16 cellular contexts compared by ENCODE assay signal in the genomic region with DNA sequence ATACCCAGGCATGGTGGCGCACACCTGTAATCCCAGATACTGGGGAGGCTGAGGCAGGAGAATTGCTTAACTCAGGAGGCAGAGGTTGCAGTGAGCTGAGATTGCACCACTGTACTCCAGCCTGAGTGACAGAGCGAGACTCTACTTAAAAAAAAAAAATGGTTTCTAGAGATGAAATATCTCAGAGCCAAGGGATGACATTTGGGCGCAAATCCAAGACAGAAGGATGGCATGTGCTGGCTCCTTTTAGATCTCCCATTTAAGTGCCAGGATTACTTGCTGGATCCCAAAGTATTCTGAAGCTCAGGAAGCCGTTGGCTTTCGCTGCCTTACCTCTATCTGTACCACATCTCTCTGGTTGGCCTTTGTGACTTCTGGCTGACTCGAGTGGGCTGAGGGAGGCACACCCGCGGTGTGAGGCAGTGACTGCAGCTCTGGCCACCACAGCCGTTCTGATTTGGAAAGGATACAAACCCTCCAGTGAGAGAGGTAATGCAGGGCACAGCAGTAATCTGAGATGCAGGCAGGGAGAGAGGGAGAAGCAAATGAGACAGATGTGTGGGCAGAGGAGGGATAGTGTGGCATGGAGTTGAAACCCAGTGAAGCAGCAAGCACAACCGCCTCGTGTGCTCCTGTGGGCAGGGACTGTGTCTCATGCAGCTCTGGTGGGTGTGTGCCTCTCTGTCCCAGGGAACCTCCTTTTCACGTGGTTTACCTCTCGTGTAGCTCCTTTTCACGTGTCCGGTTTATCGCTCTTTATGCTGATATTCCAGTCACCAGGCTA. TPM values are rescaled to one million over a fixed set of nuclear protein-coding genes. Genes with fewer than 3 reads are reported as not detected.
A peak's percentile ranks its signal among the peaks of the same experiment; 100 is the strongest.
DNase-seq lines count a peak whose midpoint lies in the region; ATAC-seq, FAIRE-seq and TF ChIP-seq lines count a peak whose summit lies in the region.
"Had no signal": no experiment of that assay in that cellular context is flagged by ENCODE, and none has a peak within 500 bp of the region (broad histone marks: within the 10 kb centered on the region; RNA-seq: fewer than 3 reads in every experiment).

No MANE protein-coding gene starts in this region.

- in situ Hi-C loops in HepG2 (cut with HindIII; ENCODE audit: extremely low pct_ligation_motif_present, low pct_unique_long_range_greater_than_20kb) = no loop called here

- no peaks in the 10 kb centered on the region for H3K9me3 ChIP-seq in HepG2 (ENCODE audit: low read length)
- H3K9me3 ChIP-seq in right lobe of liver = no peaks in the 10 kb centered on the region
- H3K9me3 ChIP-seq in lung (ENCODE audit: control insufficient read depth in 2 of 2, insufficient read depth in 1 of 2, low read length in 1 of 2) = no peaks in the 10 kb centered on the region
- no peaks in the 10 kb centered on the region for H3K9me3 ChIP-seq in Karpas-422 (ENCODE audit: low read length)
- H3K9me3 ChIP-seq: gastroesophageal sphincter, tibial nerve had no signal

- no peaks in the 10 kb centered on the region for H3K36me3 ChIP-seq in HepG2 (replicated peaks in 1 of 2; ENCODE audit: control insufficient read depth in 1 of 2, insufficient read depth in 2 of 2, low read length in 2 of 2)
- no peaks in the 10 kb centered on the region for H3K36me3 ChIP-seq in right lobe of liver
- H3K36me3 ChIP-seq in lung (ENCODE audit: control insufficient read depth in 2 of 2, insufficient read depth in 2 of 2, low read length in 2 of 2) = no peaks in the 10 kb centered on the region
- H3K36me3 ChIP-seq in Karpas-422 (ENCODE audit: insufficient read depth, low read length) = no peaks in the 10 kb centered on the region
- H3K36me3 ChIP-seq: gastroesophageal sphincter, neural progenitor cell, tibial nerve had no signal

- peaks cover 38% of the 10 kb centered on the region for H3K4me1 Mint-ChIP-seq in chondrocyte (ENCODE audit: low read depth)
- peaks cover 22% of the 10 kb centered on the region for H3K4me1 Mint-ChIP-seq in type B pancreatic cell (ENCODE audit: unreplicated experiment)

- H3K4me2 ChIP-seq in HepG2 (ENCODE audit: low read depth, low read length) (no peak overlapping the region), Karpas-422 (ENCODE audit: low read depth, low read length, poor library complexity, severe bottlenecking) (no peak overlapping the region)
- H3K4me2 ChIP-seq: neural progenitor cell had no signal

- H3K79me2 ChIP-seq in HepG2 (ENCODE audit: insufficient read depth, low read length) (no peaks in the 10 kb centered on the region), Karpas-422 (ENCODE audit: low read length) (no peaks in the 10 kb centered on the region)

- H3K9me2 ChIP-seq in Karpas-422 (replicated peaks; ENCODE audit: insufficient read depth, low read length) = no peaks in the 10 kb centered on the region

- no peak for TF ChIP-seq RAD21 in HepG2 (CRISPR knock-in tag; IDR thresholded peaks at IDR 0.05)

- no peak for DNase-seq in HepG2 (ENCODE audit: low spot score)
- no peak for DNase-seq in right lobe of liver
- DNase-seq in chondrocyte (ENCODE audit: low spot score) = no peak
- no peak for DNase-seq in lung (ENCODE audit: low spot score)
- DNase-seq in type B pancreatic cell (ENCODE audit: extremely low spot score, unreplicated experiment) = no peak
- DNase-seq in Karpas-422 = no peak
- no peak for DNase-seq in activated naive CD4-positive, alpha-beta T cell treated with anti-CD3 and anti-CD28 coated beads, Interleukin-2, amount 50 U/mL, for 16 hours
- DNase-seq in AG20443 (ENCODE audit: low spot score) = no peak
- DNase-seq: activated CD4-positive, alpha-beta T cell treated with anti-CD3 and anti-CD28 coated beads, Interleukin-2, amount 10 ng/mL, durations not matched to agents 7 days and 5 days had no signal

- POLR2A ChIA-PET in HepG2 (lab: Yijun Ruan, JAX) = no interaction called here

- H3K9ac ChIP-seq in HepG2 (ENCODE audit: insufficient read depth, low read depth, low read length) (no peak overlapping the region), Karpas-422 (ENCODE audit: low read length) (no peak overlapping the region)
- H3K9ac ChIP-seq: neural progenitor cell had no signal

- FAIRE-seq in HepG2 (lab: Jason Lieb, UNC) = no peak
- FAIRE-seq: keratinocyte had no signal

- TF ChIP-seq EP300 in HepG2 (IDR thresholded peaks at IDR 0.05; ENCODE audit: low read depth in 2 of 2, low read length in 2 of 2) = no peak
- no peak for TF ChIP-seq EP300 in HepG2 (CRISPR knock-in tag; IDR thresholded peaks at IDR 0.05; ENCODE audit: borderline replicate concordance)

- CTCF ChIA-PET in HepG2 (lab: Yijun Ruan, JAX; ENCODE audit: low intra/inter-chr PET ratio, low total read pairs) = interaction anchor here (1.4 kb wide), 1 partner anchor 12 kb away, joined by 3 read pairs; no protein-coding TSS in a partner anchor

- TF ChIP-seq CTCF in HepG2 (CRISPR knock-in tag; IDR thresholded peaks at IDR 0.05) = no peak
- TF ChIP-seq CTCF in right lobe of liver (IDR thresholded peaks at IDR 0.05) = no peak
- no peak for TF ChIP-seq CTCF in chondrocyte (IDR thresholded peaks at IDR 0.05)
- no peak for TF ChIP-seq CTCF in lung (IDR thresholded peaks at IDR 0.05; ENCODE audit: control extremely low read depth, extremely low read depth)
- TF ChIP-seq CTCF in type B pancreatic cell (conservative IDR thresholded peaks at IDR 0.05) = no peak

- peaks cover 19% of the 10 kb centered on the region for H3K4me1 ChIP-seq in HepG2 (ENCODE audit: insufficient read depth, low read length)
- H3K4me1 ChIP-seq in right lobe of liver = peaks cover 0 to under 1% (median 0%) of the 10 kb centered on the region in 4 donors
- peaks cover 8 to 10% of the 10 kb centered on the region in 2 donors for H3K4me1 ChIP-seq in lung (ENCODE audit: control insufficient read depth in 2 of 2, insufficient read depth in 2 of 2, low read length in 2 of 2)
- no peaks in the 10 kb centered on the region; the same call in none of the 2 replicates for H3K4me1 ChIP-seq in Karpas-422 (ENCODE audit: low read length)

- TF ChIP-seq POLR2A in HepG2 (IDR thresholded peaks at IDR 0.05; ENCODE audit: insufficient read depth in 1 of 2, low read depth in 2 of 2, low read length in 2 of 2) (no peak), right lobe of liver (IDR thresholded peaks at IDR 0.05) (no peak)

- H4K20me1 ChIP-seq in HepG2 (ENCODE audit: insufficient read depth, low read length) = no peaks in the 10 kb centered on the region
- no peaks in the 10 kb centered on the region for H4K20me1 ChIP-seq in Karpas-422 (ENCODE audit: insufficient read depth, low read depth, low read length)

- H3K4me3 ChIP-seq in HepG2 (replicated peaks in 1 of 3; ENCODE audit: insufficient read depth in 1 of 3, low read depth in 2 of 3, low read length in 3 of 3) (no peak overlapping the region), right lobe of liver (no peak overlapping the region), lung (no peak overlapping the region), Karpas-422 (ENCODE audit: low read length) (no peak overlapping the region)
- H3K4me3 ChIP-seq: gastroesophageal sphincter, neural progenitor cell, tibial nerve had no signal

- BruUV-seq in HepG2 (replicated peaks; lab: Mats Ljungman, UMichigan) = no TSS peak

- no peak for ATAC-seq in HepG2
- no peak for ATAC-seq in right lobe of liver
- ATAC-seq in lung (ENCODE audit: insufficient read depth, low FRiP score) = no peak
- ATAC-seq: gastroesophageal sphincter had no signal

- H3K9me3 Mint-ChIP-seq in chondrocyte (ENCODE audit: low read depth) (no peaks in the 10 kb centered on the region), type B pancreatic cell (no peaks in the 10 kb centered on the region)
- H3K9me3 Mint-ChIP-seq: activated CD4-positive, alpha-beta T cell treated with anti-CD3 and anti-CD28 coated beads, Interleukin-2, amount 10 ng/mL, durations not matched to agents 7 days and 5 days; activated T-helper 2 cell treated with anti-CD3 and anti-CD28 coated beads, Interferon-gamma antibody, Interleukin-2, Interleukin-4, amounts not matched to agents 10 μg/mL and 5 μg/mL and 100 μg/mL, durations not matched to agents 14 hours and 24 hours and 36 hours; neural progenitor cell; T-helper 2 cell treated with Interferon-gamma antibody and Interleukin-4, amounts not matched to agents 5 μg/mL and 100 μg/mL, for 36 hours had no signal

- H3K4me3 Mint-ChIP-seq in chondrocyte (ENCODE audit: unreplicated experiment) = no peak overlapping the region
- H3K4me3 Mint-ChIP-seq in type B pancreatic cell = peak overlapping the region; percentile 34
- H3K4me3 Mint-ChIP-seq: activated CD4-positive, alpha-beta T cell treated with anti-CD3 and anti-CD28 coated beads, Interleukin-2, amount 10 ng/mL, durations not matched to agents 7 days and 5 days; neural progenitor cell; T-helper 2 cell treated with Interferon-gamma antibody and Interleukin-4, amounts not matched to agents 5 μg/mL and 100 μg/mL, for 36 hours had no signal

- intact Hi-C loops in HepG2 (cut with micrococcal nuclease; ENCODE audit: unreplicated experiment) = no loop called here
- intact Hi-C loops in right lobe of liver (cut with DNase I) = no loop called here

- H3K27ac Mint-ChIP-seq in chondrocyte (ENCODE audit: unreplicated experiment) = peak overlapping the region; percentile 29
- peak overlapping the region; percentile 6 for H3K27ac Mint-ChIP-seq in type B pancreatic cell
- H3K27ac Mint-ChIP-seq: activated CD4-positive, alpha-beta T cell treated with anti-CD3 and anti-CD28 coated beads, Interleukin-2, amount 10 ng/mL, durations not matched to agents 7 days and 5 days; activated T-helper 2 cell treated with anti-CD3 and anti-CD28 coated beads, Interferon-gamma antibody, Interleukin-2, Interleukin-4, amounts not matched to agents 10 μg/mL and 5 μg/mL and 100 μg/mL, durations not matched to agents 14 hours and 24 hours and 36 hours; neural progenitor cell; T-helper 2 cell treated with Interferon-gamma antibody and Interleukin-4, amounts not matched to agents 5 μg/mL and 100 μg/mL, for 36 hours had no signal

- no peak overlapping the region for H2AFZ ChIP-seq in HepG2 (ENCODE audit: low read length)
- H2AFZ ChIP-seq in Karpas-422 (ENCODE audit: low read length) = no peak overlapping the region
- H2AFZ ChIP-seq: neural progenitor cell had no signal

- H3K36me3 Mint-ChIP-seq in chondrocyte (ENCODE audit: low read depth) = no peaks in the 10 kb centered on the region
- H3K36me3 Mint-ChIP-seq in type B pancreatic cell = peaks cover 5% of the 10 kb centered on the region
- H3K36me3 Mint-ChIP-seq: neural progenitor cell had no signal

- H3K27ac ChIP-seq in HepG2 (ENCODE audit: extremely low read length, insufficient read depth, low read length) (no peak overlapping the region), right lobe of liver (no peak overlapping the region), lung (ENCODE audit: low read depth in 1 of 2, low read length in 1 of 2) (peak overlapping the region; percentile 48 to 91), Karpas-422 (ENCODE audit: low read length) (no peak overlapping the region)
- H3K27ac ChIP-seq: gastroesophageal sphincter, neural progenitor cell, RWPE1 had no signal

- 84% methylated on average over 14 of the region's 16 CpGs for WGBS in HepG2 (ENCODE audit: low lambda C conversion rate)
- WGBS in right lobe of liver (ENCODE audit: insufficient coverage, low coverage, low lambda C conversion rate, missing lambda C conversion rate) = 81% methylated on average over 10 of the region's 16 CpGs
- WGBS in lung, 2 donors = 70 to 73% methylated on average over 16 of the region's 16 CpGs

- H3K27me3 Mint-ChIP-seq in chondrocyte (ENCODE audit: low read depth) = peaks cover 7% of the 10 kb centered on the region
- H3K27me3 Mint-ChIP-seq in type B pancreatic cell = peaks cover 51% of the 10 kb centered on the region

- peaks cover 4 to 18% of the 10 kb centered on the region in 2 experiments for H3K27me3 ChIP-seq in HepG2 (ENCODE audit: control insufficient read depth in 1 of 2, insufficient read depth in 2 of 2, low read length in 2 of 2)
- no peaks in the 10 kb centered on the region for H3K27me3 ChIP-seq in right lobe of liver
- H3K27me3 ChIP-seq in lung (ENCODE audit: control insufficient read depth, insufficient read depth) = no peaks in the 10 kb centered on the region
- H3K27me3 ChIP-seq in Karpas-422 (ENCODE audit: low read length) = no peaks in the 10 kb centered on the region

RNA-seq across cellular contexts. Expression of a gene that starts 4.9 kb away (rescaled TPM):
- total RNA-seq in HepG2 (2016; rRNA removed; fragmentation: Illumina TruSeq; extraction: Trizol) = 2.9 and 4.4 TPM in 2 replicates
- 0.71 TPM in 2 replicates for total RNA-seq in HepG2 (2016; cell fraction: cytosol; rRNA removed; fragmentation: Illumina TruSeq; extraction: Trizol; ENCODE audit: low read depth)
- total RNA-seq in HepG2 (2016; cell fraction: insoluble cytoplasmic fraction; rRNA removed; fragmentation: Illumina TruSeq; extraction: Trizol) = 1.5 and 4.8 TPM in 2 replicates
- total RNA-seq in HepG2 (2016; cell fraction: membrane; rRNA removed; fragmentation: Illumina TruSeq; extraction: Trizol) = 1.5 and 1.9 TPM in 2 replicates
- 2.9 and 4.5 TPM in 2 replicates for total RNA-seq in HepG2 (2016; cell fraction: nucleus; rRNA removed; fragmentation: Illumina TruSeq; extraction: Trizol)
- 3.2 and 3.3 TPM in 2 replicates for polyA plus RNA-seq in HepG2 (2011; rRNA removed)
- 1.4 and 1.6 TPM in 2 replicates for polyA plus RNA-seq in HepG2 (2011; cell fraction: cytosol; rRNA removed)
- polyA plus RNA-seq in HepG2 (2011; cell fraction: nucleus; rRNA removed) = 3.7 and 4.2 TPM in 2 replicates
- polyA plus RNA-seq in HepG2 (2012) = 1.1 and 1.3 TPM in 2 replicates
- 0.20 and 0.24 TPM in 2 replicates for polyA plus RNA-seq in HepG2 (2016; cell fraction: cytosol; fragmentation: Illumina TruSeq; extraction: Trizol; ENCODE audit: low read depth)
- polyA plus RNA-seq in HepG2 (2016; cell fraction: insoluble cytoplasmic fraction; fragmentation: Illumina TruSeq; extraction: Trizol; ENCODE audit: low read depth) = 2.4 and 3.2 TPM in 2 replicates
- 1.0 and 1.1 TPM in 2 replicates for polyA plus RNA-seq in HepG2 (2016; cell fraction: membrane; fragmentation: Illumina TruSeq; extraction: Trizol; ENCODE audit: low read depth)
- polyA plus RNA-seq in HepG2 (2016; cell fraction: nucleus; fragmentation: Illumina TruSeq; extraction: Trizol; ENCODE audit: insufficient read depth, low read depth) = 10.8 TPM in 2 replicates
- 2.2 TPM in 1 of 2 replicates, not detected in the other for polyA minus RNA-seq in HepG2 (2011; rRNA and poly(A)+ RNA removed; ENCODE audit: low replicate concordance)
- polyA minus RNA-seq in HepG2 (2011; cell fraction: cytosol; rRNA and poly(A)+ RNA removed) = 0.53 and 0.99 TPM in 2 replicates
- polyA minus RNA-seq in HepG2 (2011; cell fraction: nucleus; rRNA and poly(A)+ RNA removed) = 1.2 and 2.9 TPM in 2 replicates
- 1 to 10 TPM in 1 of 6 experiments, under 1 TPM in 5; 0.12 to 2.0 (median 0.38) TPM for total RNA-seq in right lobe of liver
- total RNA-seq in chondrocyte = 2.9 to 6.1 TPM (median 3.5 TPM) in 3 replicates
- total RNA-seq in lung = 10 to 100 TPM in 1 of 2 donors, 1 to 10 TPM in 1; 1.7 to 36.1 TPM
- 10 to 100 TPM in 1 of 2 donors, 1 to 10 TPM in 1; 8.8 to 17.2 TPM for polyA plus RNA-seq in lung
- 32.5 and 103 TPM in 2 replicates for total RNA-seq in type B pancreatic cell (ENCODE audit: low replicate concordance)
- total RNA-seq in Karpas-422 (2014; rRNA removed; shearing (Covaris generic); ENCODE audit: low replicate concordance) = 0.30 TPM in 1 of 2 replicates, not detected in the other

Comparison
In these comparisons a context has a peak if more than half of its experiments do, and no peak if none do; other contexts are left out.
1. H3K27ac ChIP-seq: peak in lung (2 of 2); none in HepG2 (single experiment), right lobe of liver (0 of 3) and Karpas-422 (single experiment).